ENCODE assay signal across 12 cellular contexts in the genomic region with DNA sequence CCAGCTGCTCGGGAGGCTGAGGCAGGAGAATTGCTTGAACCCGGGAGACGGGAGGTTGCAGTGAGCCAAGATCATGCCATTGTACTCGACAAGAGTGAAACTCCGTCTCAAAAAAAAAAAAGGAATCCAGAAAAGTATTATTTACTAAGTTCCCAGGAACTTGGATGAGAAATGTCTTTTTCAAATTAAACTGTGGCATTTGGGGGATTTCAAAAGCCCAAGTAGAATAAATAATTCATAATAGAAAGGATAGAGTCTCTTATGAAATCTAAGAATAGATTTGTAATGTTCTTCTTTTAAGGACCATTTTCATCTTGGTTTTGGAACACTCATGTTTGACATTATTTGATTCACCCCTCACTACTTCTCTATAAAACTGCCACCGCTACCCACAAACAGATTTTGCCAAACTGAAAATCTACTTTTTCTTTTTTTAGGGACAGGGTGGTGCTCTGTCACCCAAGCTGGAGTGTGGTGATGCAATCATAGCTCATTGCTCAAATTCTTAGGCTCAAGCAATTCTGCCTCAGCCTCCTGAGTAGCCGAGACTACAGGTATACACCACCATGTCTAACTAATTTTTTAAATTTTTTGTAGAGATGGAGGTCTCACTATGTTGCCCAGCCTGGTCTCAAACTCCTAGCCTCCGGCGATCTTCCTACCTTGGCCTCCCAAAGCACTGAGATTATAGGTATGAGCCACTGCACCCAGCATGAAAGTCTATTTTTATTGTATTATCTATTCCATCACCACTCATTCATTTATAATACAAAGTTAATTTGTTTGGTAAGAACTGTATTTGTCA.
"Had no signal": no experiment of that assay in that cellular context is flagged by ENCODE, and none has a peak within 500 bp of the region (broad histone marks: within the 10 kb centered on the region; RNA-seq: fewer than 3 reads in every experiment).

No MANE protein-coding gene starts in this region.

- ATAC-seq: activated CD4-positive, CD25-positive, alpha-beta regulatory T cell treated with anti-CD3 and anti-CD28 coated beads, Interleukin-2, amount 50 U/mL, for 24 hours; gastroesophageal sphincter; stimulated activated effector memory CD8-positive, alpha-beta T cell treated with anti-CD3 and anti-CD28 coated beads, Interleukin-12 subunit alpha, Interleukin-12 subunit beta, amount 100 ng/mL, for 72 hours had no signal

- H3K9me3 ChIP-seq: gastroesophageal sphincter, ovary, tibial nerve had no signal

- H3K4me3 ChIP-seq: gastroesophageal sphincter, hepatocyte, ovary, skin epidermis, tibial nerve had no signal

- H3K36me3 ChIP-seq: gastroesophageal sphincter, ovary had no signal

- H3K9me3 Mint-ChIP-seq: activated naive CD8-positive, alpha-beta T cell treated with anti-CD3 and anti-CD28 coated beads for 36 hours; stimulated activated effector memory CD8-positive, alpha-beta T cell treated with anti-CD3 and anti-CD28 coated beads, Interleukin-12 subunit alpha, Interleukin-12 subunit beta, amount 100 ng/mL, for 72 hours had no signal

- H3K27ac Mint-ChIP-seq: activated naive CD8-positive, alpha-beta T cell treated with anti-CD3 and anti-CD28 coated beads for 36 hours; stimulated activated effector memory CD8-positive, alpha-beta T cell treated with anti-CD3 and anti-CD28 coated beads, Interleukin-12 subunit alpha, Interleukin-12 subunit beta, amount 100 ng/mL, for 72 hours had no signal

- H2AFZ ChIP-seq: hepatocyte had no signal

- DNase-seq: activated CD4-positive, alpha-beta T cell treated with anti-CD3 and anti-CD28 coated beads, Interleukin-2, amount 50 U/mL, for 48 hours; activated gamma-delta T cell; activated naive CD8-positive, alpha-beta T cell treated with anti-CD3 and anti-CD28 coated beads for 36 hours; activated T-cell treated with anti-CD3 and anti-CD28 coated beads, Interleukin-2, amount 50 U/mL, for 48 hours; anterior cingulate cortex; ovary had no signal

- H3K4me2 ChIP-seq: hepatocyte had no signal

- H3K4me1 ChIP-seq: gastroesophageal sphincter had no signal

- H3K36me3 Mint-ChIP-seq: activated naive CD8-positive, alpha-beta T cell treated with anti-CD3 and anti-CD28 coated beads for 36 hours; stimulated activated effector memory CD8-positive, alpha-beta T cell treated with anti-CD3 and anti-CD28 coated beads, Interleukin-12 subunit alpha, Interleukin-12 subunit beta, amount 100 ng/mL, for 72 hours had no signal

- H3K27ac ChIP-seq: gastroesophageal sphincter, hepatocyte, ovary, skin epidermis, tibial nerve had no signal

- H3K27me3 ChIP-seq: hepatocyte, ovary, tibial nerve had no signal
